Comparison of ENCODE assay signal across 12 cellular contexts in the genomic region with DNA sequence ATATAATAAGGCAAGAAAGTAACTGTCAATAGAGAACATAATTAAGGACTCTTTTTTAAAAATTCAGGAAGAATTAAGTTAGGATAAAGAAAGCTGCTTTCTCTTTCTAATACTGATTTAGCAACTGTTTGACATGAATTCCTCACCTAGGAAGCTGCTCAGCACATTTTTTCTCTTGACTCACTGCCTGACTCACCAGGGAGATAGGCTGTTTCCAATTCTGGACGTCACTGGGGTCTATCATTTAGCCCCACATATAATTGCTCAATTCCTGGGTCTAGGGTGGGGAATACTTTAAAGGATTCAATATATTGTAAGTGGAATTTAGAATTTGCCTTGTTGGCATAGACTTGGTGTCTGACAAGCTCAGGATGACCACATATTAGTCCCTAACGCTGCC. TPM values are rescaled to one million over a fixed set of nuclear protein-coding genes. Genes with fewer than 3 reads are reported as not detected.
DNase-seq lines count a peak whose midpoint lies in the region; ATAC-seq and TF ChIP-seq lines count a peak whose summit lies in the region.
"Had no signal": no experiment of that assay in that cellular context is flagged by ENCODE, and none has a peak within 500 bp of the region (broad histone marks: within the 10 kb centered on the region; RNA-seq: fewer than 3 reads in every experiment).

No MANE protein-coding gene starts in this region.

- H3K9me3 ChIP-seq in SK-N-MC (ENCODE audit: low read depth, low read length) (no peaks in the 10 kb centered on the region), stomach (no peaks in the 10 kb centered on the region)
- H3K9me3 ChIP-seq: vagina had no signal

- TF ChIP-seq CTCF in foreskin keratinocyte (conservative IDR thresholded peaks at IDR 0.05) (no peak), stomach (IDR thresholded peaks at IDR 0.05) (no peak)

- intact Hi-C loops in stomach (cut with DNase I; ENCODE audit: low total_unique reads), result no loop called here

- WGBS in stomach, 5 donors, result 53 to 65% (median 63%) methylated on average over 2 of the region's 2 CpGs

- H3K4me3 ChIP-seq in SK-N-MC, result no peak overlapping the region
- no peak overlapping the region for H3K4me3 ChIP-seq in skeletal muscle cell (ENCODE audit: low read depth, low read length)
- no peak overlapping the region for H3K4me3 ChIP-seq in stomach
- H3K4me3 ChIP-seq: vagina had no signal

- H3K27ac ChIP-seq in SK-N-MC (peak overlapping the region; percentile 96), foreskin keratinocyte (peak overlapping the region; percentile 11), stomach (no peak overlapping the region)
- H3K27ac ChIP-seq: vagina had no signal

- H3K27me3 ChIP-seq in foreskin keratinocyte (no peaks in the 10 kb centered on the region), stomach (no peaks in the 10 kb centered on the region)
- H3K27me3 ChIP-seq: vagina had no signal

- H3K4me1 ChIP-seq in foreskin keratinocyte, result peaks cover 44% of the 10 kb centered on the region
- H3K4me1 ChIP-seq in stomach, result no peaks in the 10 kb centered on the region
- H3K4me1 ChIP-seq: vagina had no signal

- peak; percentile 55 for DNase-seq in GM04504 (ENCODE audit: low read depth)
- no peak for DNase-seq in SK-N-MC (ENCODE audit: low read depth, low spot score)
- DNase-seq in foreskin keratinocyte, result peak; percentile 40 to 74
- DNase-seq in skeletal muscle cell (ENCODE audit: low read depth), result peak; percentile 94
- no peak for DNase-seq in stomach
- no peak for DNase-seq in activated CD4-positive, CD25-positive, alpha-beta regulatory T cell treated with anti-CD3 and anti-CD28 coated beads, Interleukin-2, amount 50 U/mL, for 72 hours
- DNase-seq in DMS 273 treated with DMSO at 0.1 percent for 48 hours (lab: John Stamatoyannopoulos, UW), result no peak
- DNase-seq in SKM-1 (lab: John Stamatoyannopoulos, UW; ENCODE audit: unreplicated experiment), result no peak
- DNase-seq: DMS79, NCI-H2171, nephron progenitor cell had no signal

- no peak for TF ChIP-seq POLR2A in stomach (IDR thresholded peaks at IDR 0.05)

- no peak overlapping the region for H3K9ac ChIP-seq in SK-N-MC (ENCODE audit: insufficient read length)

- no peaks in the 10 kb centered on the region for H3K36me3 ChIP-seq in SK-N-MC (ENCODE audit: insufficient read depth, low read length)
- no peaks in the 10 kb centered on the region for H3K36me3 ChIP-seq in stomach
- H3K36me3 ChIP-seq: vagina had no signal

- ATAC-seq in foreskin keratinocyte, result peak; percentile 71

- TF ChIP-seq EP300 in stomach (IDR thresholded peaks at IDR 0.05), result no peak

RNA-seq across cellular contexts. Expression of a gene that starts 50.8 kb away (rescaled TPM):
- total RNA-seq in foreskin keratinocyte (157 and 178 TPM in 2 replicates), stomach (100 to 1,000 TPM in 2 of 5 donors, 10 to 100 TPM in 3; 38.5 to 122 (median 97.6) TPM)
- polyA plus RNA-seq in foreskin keratinocyte (96.5 and 100 TPM in 2 replicates), stomach (100 to 1,000 TPM in 1 of 3 donors, 10 to 100 TPM in 2; 58.9 to 135 (median 89.7) TPM)

Comparison
In these comparisons a context has a peak if more than half of its experiments do, and no peak if none do; other contexts are left out.
1. DNase-seq: peak in GM04504 (single experiment), foreskin keratinocyte (2 of 2) and skeletal muscle cell (single experiment); none in SK-N-MC (single experiment), stomach (single experiment), activated CD4-positive, CD25-positive, alpha-beta regulatory T cell treated with anti-CD3 and anti-CD28 coated beads, Interleukin-2, amount 50 U/mL, for 72 hours (single experiment), DMS 273 treated with DMSO at 0.1 percent for 48 hours (single experiment) and SKM-1 (single experiment).
2. H3K27ac ChIP-seq: peak in SK-N-MC (single experiment) and foreskin keratinocyte (single experiment); none in stomach (0 of 5).